In genomic region chr17:8096541-8096940, GRCh38 we compare ENCODE assay signal across 9 cellular contexts. TPM values are rescaled to one million over a fixed set of nuclear protein-coding genes. Genes with fewer than 3 reads are reported as not detected.
"Had no signal": no experiment of that assay in that cellular context is flagged by ENCODE, and none has a peak within 500 bp of the region (broad histone marks: within the 10 kb centered on the region; RNA-seq: fewer than 3 reads in every experiment).

No MANE protein-coding gene starts in this region.

- DNase-seq: GDM1, GF-D8 had no signal

- H3K4me3 ChIP-seq: GM12878 had no signal

- ATAC-seq: GM12878 had no signal

- FAIRE-seq: G401.6, GM12878, GM12891, GM12892, GM18507, GM19239 had no signal

RNA-seq across cellular contexts. Expression of gene ALOX12B, which starts 9.0 kb away (rescaled TPM):
- total RNA-seq: G401 had no signal

RNA-seq across cellular contexts. Expression of gene ALOXE3, which starts 21.8 kb away (rescaled TPM):
- total RNA-seq: GM12878 had no signal

RNA-seq across cellular contexts. Expression of gene ALOX15B, which starts 57.7 kb away (rescaled TPM):
- total RNA-seq: G401, GM12878 had no signal
